In genomic region chr17:80938556-80938955, GRCh38 we compare ENCODE assay signal across 11 cellular contexts. TPM values are rescaled to one million over a fixed set of nuclear protein-coding genes. Genes with fewer than 3 reads are reported as not detected.
A peak's percentile ranks its signal among the peaks of the same experiment; 100 is the strongest.
DNase-seq lines count a peak whose midpoint lies in the region; ATAC-seq and TF ChIP-seq lines count a peak whose summit lies in the region.
"Had no signal": no experiment of that assay in that cellular context is flagged by ENCODE, and none has a peak within 500 bp of the region (broad histone marks: within the 10 kb centered on the region; RNA-seq: fewer than 3 reads in every experiment).

No MANE protein-coding gene starts in this region.

- ATAC-seq in left lung: peak; percentile 37
- no peak for ATAC-seq in HG03469 (IDR thresholded peaks at IDR 0.05; ENCODE audit: unreplicated experiment)
- no peak for ATAC-seq in GM18861 (IDR thresholded peaks at IDR 0.05; ENCODE audit: unreplicated experiment)

- H3K4me3 ChIP-seq in left lung: no peak overlapping the region
- H3K4me3 ChIP-seq: adrenal gland had no signal

- peak overlapping the region; percentile 74 for H3K27ac Mint-ChIP-seq in activated CD4-positive, alpha-beta memory T cell treated with anti-CD3 and anti-CD28 coated beads for 36 hours
- no peak overlapping the region for H3K27ac Mint-ChIP-seq in osteocyte (ENCODE audit: unreplicated experiment)

- peaks cover 0 to 17% of the 10 kb centered on the region in 2 donors for H3K36me3 ChIP-seq in left lung
- H3K36me3 ChIP-seq: adrenal gland had no signal

- intact Hi-C loops in activated CD4-positive, alpha-beta memory T cell treated with anti-CD3 and anti-CD28 coated beads for 36 hours (cut with micrococcal nuclease): loop anchor here (1.0 kb wide), 1 partner anchor 46 kb away; no protein-coding TSS in a partner anchor
- intact Hi-C loops in left lung (cut with DNase I): no loop called here

- no peak overlapping the region for H3K4me3 Mint-ChIP-seq in activated CD4-positive, alpha-beta memory T cell treated with anti-CD3 and anti-CD28 coated beads for 36 hours
- no peak overlapping the region for H3K4me3 Mint-ChIP-seq in osteocyte (ENCODE audit: unreplicated experiment)

- H3K9me3 Mint-ChIP-seq in activated CD4-positive, alpha-beta memory T cell treated with anti-CD3 and anti-CD28 coated beads for 36 hours: no peaks in the 10 kb centered on the region
- no peaks in the 10 kb centered on the region for H3K9me3 Mint-ChIP-seq in osteocyte (ENCODE audit: unreplicated experiment)
- H3K9me3 Mint-ChIP-seq: IgD-negative memory B cell had no signal

- peaks cover 3% of the 10 kb centered on the region for H3K36me3 Mint-ChIP-seq in activated CD4-positive, alpha-beta memory T cell treated with anti-CD3 and anti-CD28 coated beads for 36 hours
- peaks cover 2% of the 10 kb centered on the region for H3K36me3 Mint-ChIP-seq in osteocyte (ENCODE audit: unreplicated experiment)

- POLR2A ChIA-PET in activated CD4-positive, alpha-beta memory T cell treated with anti-CD3 and anti-CD28 coated beads for 36 hours (lab: Charles Lee): interaction anchor here (1.1 kb wide), 1 partner anchor 61 kb away, joined by 7 read pairs; no protein-coding TSS in a partner anchor

- no peaks in the 10 kb centered on the region for H3K9me3 ChIP-seq in left lung
- H3K9me3 ChIP-seq: adrenal gland had no signal

- no peaks in the 10 kb centered on the region for H3K27me3 ChIP-seq in left lung
- H3K27me3 ChIP-seq: adrenal gland had no signal

- H3K27ac ChIP-seq in left lung: no peak overlapping the region
- H3K27ac ChIP-seq: adrenal gland had no signal

- peak; percentile 81 to 89 for DNase-seq in AML-193 (lab: John Stamatoyannopoulos, UW)
- peak; percentile 12 for DNase-seq in KG1 (lab: John Stamatoyannopoulos, UW)
- DNase-seq in activated CD4-positive, alpha-beta memory T cell treated with anti-CD3 and anti-CD28 coated beads for 36 hours: peak; percentile 77
- DNase-seq in left lung: peak in 1 of 2 donors; percentile 45
- no peak for DNase-seq in osteocyte (ENCODE audit: extremely low spot score, unreplicated experiment)
- DNase-seq in mesenteric fat pad (ENCODE audit: low spot score): no peak
- DNase-seq: NCI-H446 had no signal

- H3K27me3 Mint-ChIP-seq in activated CD4-positive, alpha-beta memory T cell treated with anti-CD3 and anti-CD28 coated beads for 36 hours: no peaks in the 10 kb centered on the region
- H3K27me3 Mint-ChIP-seq in osteocyte (ENCODE audit: unreplicated experiment): no peaks in the 10 kb centered on the region
- H3K27me3 Mint-ChIP-seq: IgD-negative memory B cell had no signal

- no peak for TF ChIP-seq CTCF in left lung (IDR thresholded peaks at IDR 0.05)
- TF ChIP-seq CTCF in osteocyte (IDR thresholded peaks at IDR 0.05): no peak

- CTCF ChIA-PET in activated CD4-positive, alpha-beta memory T cell treated with anti-CD3 and anti-CD28 coated beads for 36 hours (lab: Charles Lee): interaction anchor here (0.8 to 1.5 kb wide), 4 partner anchors 32 to 837 kb away, joined by 3 to 4 read pairs (median 4); partner anchors contain the start of gene GAA

- H3K4me1 Mint-ChIP-seq in activated CD4-positive, alpha-beta memory T cell treated with anti-CD3 and anti-CD28 coated beads for 36 hours (ENCODE audit: low read depth): peaks cover 41% of the 10 kb centered on the region
- peaks cover 5% of the 10 kb centered on the region for H3K4me1 Mint-ChIP-seq in osteocyte (ENCODE audit: unreplicated experiment)

- peaks cover 6 to 43% of the 10 kb centered on the region in 2 donors for H3K4me1 ChIP-seq in left lung

RNA-seq across cellular contexts. Expression of gene CHMP6, which starts 53.1 kb away (rescaled TPM):
- 10 to 100 TPM; 17.1 to 17.3 TPM for total RNA-seq in activated CD4-positive, alpha-beta memory T cell treated with anti-CD3 and anti-CD28 coated beads for 36 hours
- total RNA-seq in left lung (10 to 100 TPM; 28.2 to 32.7 TPM), osteocyte (31.1 and 35.9 TPM in 2 replicates), mesenteric fat pad (25.3 TPM)

Comparison
In these comparisons a context has a peak if more than half of its experiments do, and no peak if none do; other contexts are left out.
1. DNase-seq: peak in AML-193 (2 of 2), KG1 (single experiment) and activated CD4-positive, alpha-beta memory T cell treated with anti-CD3 and anti-CD28 coated beads for 36 hours (single experiment); none in osteocyte (single experiment) and mesenteric fat pad (single experiment).